Comparison of ENCODE assay signal across 8 cellular contexts in genomic region chr9:98842510-98842909, GRCh38.
"Had no signal": no experiment of that assay in that cellular context is flagged by ENCODE, and none has a peak within 500 bp of the region (broad histone marks: within the 10 kb centered on the region; RNA-seq: fewer than 3 reads in every experiment).

No MANE protein-coding gene starts in this region.

- H3K27ac ChIP-seq: HL-60, KMS-11 had no signal

- H3K9me3 Mint-ChIP-seq: IgD-negative memory B cell had no signal

- H3K4me3 Mint-ChIP-seq: IgD-negative memory B cell had no signal

- DNase-seq: IMR-90, KBM-7, KG1 had no signal

- H3K4me3 ChIP-seq: K562 had no signal

- H3K9ac ChIP-seq: KMS-11 had no signal

- H3K4me2 ChIP-seq: KMS-11 had no signal

- H3K4me1 Mint-ChIP-seq: IgD-negative memory B cell had no signal

- FAIRE-seq: HTR-8/SVneo, K562 had no signal

- ATAC-seq: K562 had no signal

- H3K27me3 Mint-ChIP-seq: IgD-negative memory B cell had no signal
